In the genomic region with DNA sequence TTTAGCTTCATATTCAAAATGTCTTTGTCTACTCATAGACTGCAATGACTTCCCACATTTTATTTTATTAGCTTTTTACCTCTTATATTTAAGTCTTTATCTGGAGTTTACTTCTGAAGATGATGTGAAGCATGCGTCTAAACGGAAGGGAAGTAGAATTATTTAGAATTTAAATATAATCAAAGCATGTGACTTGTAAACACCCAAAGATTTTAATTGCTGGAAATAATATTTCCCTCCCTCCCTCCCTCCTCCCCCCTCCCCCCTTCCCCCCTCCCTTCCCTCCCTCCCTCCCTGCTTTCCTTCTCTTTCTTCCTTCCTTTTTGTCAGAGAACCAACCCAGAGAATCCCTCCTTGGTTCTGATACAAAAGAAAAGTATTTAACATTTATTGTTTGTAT, we compare ENCODE assay signal across 22 cellular contexts. TPM values are rescaled to one million over a fixed set of nuclear protein-coding genes. Genes with fewer than 3 reads are reported as not detected.
DNase-seq lines count a peak whose midpoint lies in the region; ATAC-seq and TF ChIP-seq lines count a peak whose summit lies in the region.
"Had no signal": no experiment of that assay in that cellular context is flagged by ENCODE, and none has a peak within 500 bp of the region (broad histone marks: within the 10 kb centered on the region; RNA-seq: fewer than 3 reads in every experiment).

No MANE protein-coding gene starts in this region.

- no peaks in the 10 kb centered on the region for H3K27me3 ChIP-seq in HCT116 (ENCODE audit: insufficient read depth, low read length)
- no peaks in the 10 kb centered on the region for H3K27me3 ChIP-seq in mammary epithelial cell (ENCODE audit: insufficient read depth, low read length)
- no peaks in the 10 kb centered on the region for H3K27me3 ChIP-seq in neural progenitor cell
- H3K27me3 ChIP-seq: adrenal gland, BLaER1, pancreas, right atrium auricular region had no signal

- H2AFZ ChIP-seq in HCT116 (ENCODE audit: low read depth, low read length, poor library complexity, severe bottlenecking) (no peak overlapping the region), mammary epithelial cell (ENCODE audit: low read depth, low read length) (peak overlapping the region; percentile 99), neural progenitor cell (replicated peaks) (no peak overlapping the region)

- H4K20me1 ChIP-seq in HCT116 (ENCODE audit: insufficient read depth) (no peaks in the 10 kb centered on the region), mammary epithelial cell (ENCODE audit: insufficient read depth, low read length) (no peaks in the 10 kb centered on the region), neural progenitor cell (ENCODE audit: low read depth) (no peaks in the 10 kb centered on the region)
- H4K20me1 ChIP-seq: BLaER1 had no signal

- in situ Hi-C loops in mammary epithelial cell (cut with MboI; ENCODE audit: low sequenced_read_pairs in 2 of 2), result no loop called here

- H3K27ac Mint-ChIP-seq in neural progenitor cell, result no peak overlapping the region
- H3K27ac Mint-ChIP-seq: endodermal cell had no signal

- no peaks in the 10 kb centered on the region for H3K9me2 ChIP-seq in HCT116 (ENCODE audit: insufficient read depth)

- no peaks in the 10 kb centered on the region for H3K36me3 Mint-ChIP-seq in activated T-cell treated with anti-CD3 and anti-CD28 coated beads, Interleukin-2, amount 50 U/mL, for 4 hours (ENCODE audit: insufficient read depth)
- H3K36me3 Mint-ChIP-seq in neural progenitor cell, result no peaks in the 10 kb centered on the region

- peak overlapping the region; percentile 99 for H3K4me3 Mint-ChIP-seq in activated T-cell treated with anti-CD3 and anti-CD28 coated beads, Interleukin-2, amount 50 U/mL, for 4 hours
- peak overlapping the region; percentile 97 for H3K4me3 Mint-ChIP-seq in neural progenitor cell

- H3K36me3 ChIP-seq in HCT116 (ENCODE audit: control insufficient read depth in 1 of 2, insufficient read depth in 2 of 2, low read length in 2 of 2), result no peaks in the 10 kb centered on the region
- H3K36me3 ChIP-seq in mammary epithelial cell (ENCODE audit: insufficient read depth, low read length), result no peaks in the 10 kb centered on the region
- no peaks in the 10 kb centered on the region for H3K36me3 ChIP-seq in neural progenitor cell
- H3K36me3 ChIP-seq: adrenal gland, pancreas, right atrium auricular region had no signal

- no TSS peak for BruUV-seq in HCT116 (replicated peaks; lab: Mats Ljungman, UMichigan)
- no TSS peak for BruUV-seq in mammary epithelial cell (replicated peaks; lab: Mats Ljungman, UMichigan)

- H3K4me2 ChIP-seq in HCT116 (ENCODE audit: low read length) (peak overlapping the region; percentile 87), mammary epithelial cell (ENCODE audit: insufficient read depth, low read depth, low read length) (peak overlapping the region; percentile 95), neural progenitor cell (peak overlapping the region; percentile 99)
- H3K4me2 ChIP-seq: BLaER1, KMS-11 had no signal

- ATAC-seq in activated T-cell treated with anti-CD3 and anti-CD28 coated beads, Interleukin-2, amount 50 U/mL, for 4 hours, result no peak
- no peak for ATAC-seq in HCT116
- ATAC-seq in HG03469 (IDR thresholded peaks at IDR 0.05; ENCODE audit: unreplicated experiment), result no peak
- ATAC-seq: pancreas had no signal

- no peak for TF ChIP-seq RAD21 in HCT116 (IDR thresholded peaks at IDR 0.05; ENCODE audit: low read depth)

- H3K4me1 ChIP-seq in HCT116 (ENCODE audit: control insufficient read depth in 1 of 2, insufficient read depth in 2 of 2, low read length in 2 of 2) (peaks cover 5 to 22% of the 10 kb centered on the region in 2 experiments; a peak in 3 of 4 replicates), mammary epithelial cell (ENCODE audit: insufficient read depth, low read length) (peaks cover 15% of the 10 kb centered on the region), neural progenitor cell (peaks cover 16% of the 10 kb centered on the region)

- RAD21 ChIA-PET in HCT116 (lab: Charles Lee; ENCODE audit: low non-redundant PET in 1 of 2, low total read pairs in 2 of 2, uncharacterized antibody in 2 of 2, unreplicated experiment in 2 of 2), result no interaction called here

- H3K79me2 ChIP-seq in HCT116 (ENCODE audit: insufficient read depth, low read length) (no peaks in the 10 kb centered on the region), mammary epithelial cell (ENCODE audit: insufficient read depth, low read length) (peaks cover 16% of the 10 kb centered on the region), neural progenitor cell (ENCODE audit: low read depth) (peaks cover 34% of the 10 kb centered on the region)

- TF ChIP-seq POLR2A in HCT116 (IDR thresholded peaks at IDR 0.05; ENCODE audit: borderline replicate concordance, extremely low read depth, insufficient read depth, insufficient read length), result no peak

- H3K9me3 ChIP-seq in HCT116 (ENCODE audit: control insufficient read depth in 1 of 2, insufficient read depth in 1 of 2, low read depth in 1 of 2, low read length in 2 of 2), result no peaks in the 10 kb centered on the region
- no peaks in the 10 kb centered on the region for H3K9me3 ChIP-seq in mammary epithelial cell (replicated peaks; ENCODE audit: insufficient read depth, low read length)
- no peaks in the 10 kb centered on the region for H3K9me3 ChIP-seq in neural progenitor cell (ENCODE audit: low read depth)
- H3K9me3 ChIP-seq: adrenal gland, pancreas, right atrium auricular region had no signal

- dilution Hi-C loops in mammary epithelial cell (cut with HindIII; ENCODE audit: low sequenced_read_pairs), result no loop called here

- DNase-seq in activated T-cell treated with anti-CD3 and anti-CD28 coated beads, Interleukin-2, amount 50 U/mL, for 4 hours, result no peak
- DNase-seq in activated T-cell treated with anti-CD3 and anti-CD28 coated beads for 4 hours (no peak), HCT116 (ENCODE audit: low read depth, low spot score) (no peak), mammary epithelial cell (no peak), neural progenitor cell (ENCODE audit: low spot score) (no peak), T-helper 2 cell (no peak), T-helper 1 cell (no peak)
- DNase-seq: activated effector memory CD4-positive, alpha-beta T cell treated with anti-CD3 and anti-CD28 coated beads, Interleukin-2, amount 50 U/mL, for 16 hours; adrenal gland; endodermal cell; HCEC 1CT; kidney glomerular epithelial cell; NCI-H1694 treated with DMSO at 0.1 percent for 48 hours; NCI-H2171 treated with DMSO at 0.1 percent for 48 hours; NCI-H69; pancreas; substantia nigra had no signal

- intact Hi-C loops in HCT116 (cut with micrococcal nuclease) (no loop called here), mammary epithelial cell (cut with micrococcal nuclease) (no loop called here)

- peaks cover 47% of the 10 kb centered on the region for H3K4me1 Mint-ChIP-seq in activated T-cell treated with anti-CD3 and anti-CD28 coated beads, Interleukin-2, amount 50 U/mL, for 4 hours (ENCODE audit: low read depth)
- peaks cover 29% of the 10 kb centered on the region for H3K4me1 Mint-ChIP-seq in neural progenitor cell

- no peaks in the 10 kb centered on the region for H3F3A ChIP-seq in neural progenitor cell (ENCODE audit: low read depth)

- CTCF ChIA-PET in HCT116 (lab: Charles Lee), result no interaction called here
- CTCF ChIA-PET in mammary epithelial cell (lab: Charles Lee; ENCODE audit: low non-redundant PET), result no interaction called here

- H3K27me3 Mint-ChIP-seq in activated T-cell treated with anti-CD3 and anti-CD28 coated beads, Interleukin-2, amount 50 U/mL, for 4 hours (ENCODE audit: low read depth), result no peaks in the 10 kb centered on the region
- H3K27me3 Mint-ChIP-seq in neural progenitor cell (ENCODE audit: insufficient read depth, low read depth), result no peaks in the 10 kb centered on the region

- no peak overlapping the region for H3K27ac ChIP-seq in HCT116 (ENCODE audit: low read depth, low read length)
- H3K27ac ChIP-seq in mammary epithelial cell (ENCODE audit: insufficient read depth, low read depth, low read length), result no peak overlapping the region
- H3K27ac ChIP-seq in neural progenitor cell, result no peak overlapping the region
- H3K27ac ChIP-seq: adrenal gland, BLaER1, coronary artery, KMS-11, pancreas, right atrium auricular region had no signal

- TF ChIP-seq CTCF in HCT116 (IDR thresholded peaks at IDR 0.05 in 2 of 3, conservative IDR thresholded peaks at IDR 0.05 in 1 of 3; ENCODE audit: borderline replicate concordance in 1 of 3, insufficient read depth in 1 of 3, low read depth in 2 of 3, low read length in 2 of 3) (no peak), mammary epithelial cell (conservative IDR thresholded peaks at IDR 0.05 in 1 of 2, IDR thresholded peaks at IDR 0.05 in 1 of 2; ENCODE audit: extremely low read depth in 1 of 2, insufficient read depth in 1 of 2, low read depth in 1 of 2, low read length in 2 of 2) (no peak), neural progenitor cell (IDR thresholded peaks at IDR 0.05) (no peak)

- peaks cover 3% of the 10 kb centered on the region for H3K9me3 Mint-ChIP-seq in activated T-cell treated with anti-CD3 and anti-CD28 coated beads, Interleukin-2, amount 50 U/mL, for 4 hours
- H3K9me3 Mint-ChIP-seq in neural progenitor cell, result no peaks in the 10 kb centered on the region

- whole genome bisulfite sequencing in mammary epithelial cell (ENCODE audit: low coverage, missing lambda C conversion rate), result 100% methylated on average over 2 of the region's 2 CpGs

- H3K9ac ChIP-seq in HCT116 (ENCODE audit: low read length) (peak overlapping the region; percentile 78; the same call in 1 of the 2 replicates), mammary epithelial cell (ENCODE audit: insufficient read depth, low read length) (no peak overlapping the region), neural progenitor cell (no peak overlapping the region)
- H3K9ac ChIP-seq: BLaER1, KMS-11 had no signal

- POLR2A ChIA-PET in HCT116 (lab: Charles Lee), result interaction anchor here (0.8 kb wide), 1 partner anchor 240 kb away, joined by 4 read pairs; no protein-coding TSS in a partner anchor

- H3K4me3 ChIP-seq in HCT116 (replicated peaks in 1 of 2; ENCODE audit: low read depth in 1 of 2, low read length in 2 of 2), result peak overlapping the region; percentile 85
- peak overlapping the region in 1 of 3 experiments; percentile 96 for H3K4me3 ChIP-seq in mammary epithelial cell (replicated peaks in 1 of 3; ENCODE audit: insufficient read depth in 1 of 3, low read depth in 2 of 3, low read length in 3 of 3)
- peak overlapping the region; percentile 91 for H3K4me3 ChIP-seq in neural progenitor cell
- H3K4me3 ChIP-seq: adrenal gland, BLaER1, pancreas had no signal

TF ChIP-seq in HCT116, 20 proteins besides CTCF, POLR2A, EP300 and RAD21 (continues in another document):
- no peak for TF ChIP-seq EGR1 (IDR thresholded peaks at IDR 0.05; ENCODE audit: low read depth)
- no peak for TF ChIP-seq CBX3 (IDR thresholded peaks at IDR 0.05; ENCODE audit: low read depth)
- TF ChIP-seq ELF1 (IDR thresholded peaks at IDR 0.05; ENCODE audit: borderline replicate concordance, low read depth), result no peak
- no peak for TF ChIP-seq SRF (IDR thresholded peaks at IDR 0.05; ENCODE audit: low read depth)

RNA-seq across cellular contexts. Expression of a gene that starts 2.1 kb away (rescaled TPM):
- 10 to 100 TPM; 24.8 to 28.1 (median 25.7) TPM for total RNA-seq in activated T-cell treated with anti-CD3 and anti-CD28 coated beads, Interleukin-2, amount 50 U/mL, for 4 hours
- total RNA-seq in HCT116 (2021; ENCODE audit: unreplicated experiment) (61.5 TPM), mammary epithelial cell (10 to 100 TPM; 67.5 to 94.0 TPM), neural progenitor cell (ENCODE audit: low replicate concordance) (95.5 and 122 TPM in 2 replicates)
- 25.9 and 34.3 TPM in 2 replicates for polyA plus RNA-seq in HCT116 (2012)
- polyA plus RNA-seq in mammary epithelial cell, result 50.8 TPM
- polyA minus RNA-seq in mammary epithelial cell, result 154 TPM
